ENCODE assay signal across 1 cellular context in the genomic region with DNA sequence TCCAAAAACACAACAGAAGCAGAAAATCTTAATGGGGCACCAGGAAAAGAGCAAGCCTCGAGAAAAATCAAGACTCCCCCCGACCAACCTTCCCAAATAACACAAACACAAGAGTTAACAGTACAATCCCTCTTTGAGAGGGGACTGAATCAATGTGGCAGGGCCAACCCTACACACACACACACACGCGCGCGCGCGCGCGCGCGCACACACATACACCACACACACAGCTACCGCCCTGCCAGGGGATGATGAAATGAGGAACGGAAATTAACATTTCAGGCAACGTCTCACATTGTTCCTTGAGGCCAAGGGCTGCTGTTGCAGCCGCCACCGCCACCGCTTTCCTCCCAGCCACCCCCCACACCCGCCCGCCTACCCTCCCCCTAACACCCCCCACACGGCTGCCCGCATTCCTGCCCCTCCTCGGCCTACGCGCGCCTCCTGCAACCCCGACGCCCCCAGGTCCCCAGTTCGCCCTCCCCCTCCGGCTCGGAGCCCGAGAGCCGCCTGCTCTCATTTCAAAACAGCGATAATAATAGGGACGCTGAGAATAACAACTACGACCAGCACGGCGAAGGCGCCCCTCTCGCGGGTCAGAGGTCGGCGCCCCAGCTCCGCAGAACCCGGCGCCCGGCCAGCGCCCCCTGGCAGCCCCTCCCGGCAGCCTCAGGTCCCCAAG.
TF ChIP-seq lines count a peak whose summit lies in the region.

No MANE protein-coding gene starts in this region.

TF ChIP-seq in K562, 482 proteins besides CTCF, POLR2A, EP300 and RAD21 (continued from another document):
- TF ChIP-seq RFX5 (IDR thresholded peaks at IDR 0.05; ENCODE audit: low read depth, low read length): no peak
- peak; percentile 42; the same call in 1 of the 2 replicates for TF ChIP-seq POLR2AphosphoS5 (IDR thresholded peaks at IDR 0.05; ENCODE audit: control insufficient read depth, insufficient read depth, low read depth, low read length)
- peak; percentile 89 for TF ChIP-seq EGR1 (conservative IDR thresholded peaks at IDR 0.05)
- TF ChIP-seq MEIS2 (IDR thresholded peaks at IDR 0.05; ENCODE audit: partially characterized antibody): peak; percentile 50
- TF ChIP-seq CSDE1 (IDR thresholded peaks at IDR 0.05): no peak
- peak; percentile 52; the same call in 1 of the 2 replicates for TF ChIP-seq NR2C2 (CRISPR knock-in tag; IDR thresholded peaks at IDR 0.05)
- TF ChIP-seq NR2C2 (tag; IDR thresholded peaks at IDR 0.05): peak; percentile 90
- no peak for TF ChIP-seq LEF1 (IDR thresholded peaks at IDR 0.05)
- TF ChIP-seq ATF7 (IDR thresholded peaks at IDR 0.05): peak; percentile 72; the same call in 1 of the 2 replicates
- TF ChIP-seq, protein P1, sequence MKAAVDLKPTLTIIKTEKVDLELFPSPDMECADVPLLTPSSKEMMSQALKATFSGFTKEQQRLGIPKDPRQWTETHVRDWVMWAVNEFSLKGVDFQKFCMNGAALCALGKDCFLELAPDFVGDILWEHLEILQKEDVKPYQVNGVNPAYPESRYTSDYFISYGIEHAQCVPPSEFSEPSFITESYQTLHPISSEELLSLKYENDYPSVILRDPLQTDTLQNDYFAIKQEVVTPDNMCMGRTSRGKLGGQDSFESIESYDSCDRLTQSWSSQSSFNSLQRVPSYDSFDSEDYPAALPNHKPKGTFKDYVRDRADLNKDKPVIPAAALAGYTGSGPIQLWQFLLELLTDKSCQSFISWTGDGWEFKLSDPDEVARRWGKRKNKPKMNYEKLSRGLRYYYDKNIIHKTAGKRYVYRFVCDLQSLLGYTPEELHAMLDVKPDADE (conservative IDR thresholded peaks at IDR 0.05; ENCODE audit: control insufficient read depth, low read depth, low read length): peak; percentile 44; the same call in 1 of the 2 replicates
- no peak for TF ChIP-seq ZKSCAN1 (IDR thresholded peaks at IDR 0.05; ENCODE audit: low read depth, low read length)
- TF ChIP-seq ARNT (IDR thresholded peaks at IDR 0.05): peak in 1 of 2 experiments; percentile 72; a peak in 2 of 4 replicates
- TF ChIP-seq NCOR1 (IDR thresholded peaks at IDR 0.05): peak; percentile 53
- TF ChIP-seq CBFA2T3 (IDR thresholded peaks at IDR 0.05): 0 out of 2 replicates have a peak, but pooled peaks have one; percentile 15
- no peak for TF ChIP-seq ZNF764 (CRISPR knock-in tag; IDR thresholded peaks at IDR 0.05; ENCODE audit: low read depth)
- TF ChIP-seq CEBPB (tag; IDR thresholded peaks at IDR 0.05): peak; percentile 75
- TF ChIP-seq NFATC3 (IDR thresholded peaks at IDR 0.05): no peak
- no peak for TF ChIP-seq ZNF324 (CRISPR knock-in tag; IDR thresholded peaks at IDR 0.05)
- TF ChIP-seq, protein P2, sequence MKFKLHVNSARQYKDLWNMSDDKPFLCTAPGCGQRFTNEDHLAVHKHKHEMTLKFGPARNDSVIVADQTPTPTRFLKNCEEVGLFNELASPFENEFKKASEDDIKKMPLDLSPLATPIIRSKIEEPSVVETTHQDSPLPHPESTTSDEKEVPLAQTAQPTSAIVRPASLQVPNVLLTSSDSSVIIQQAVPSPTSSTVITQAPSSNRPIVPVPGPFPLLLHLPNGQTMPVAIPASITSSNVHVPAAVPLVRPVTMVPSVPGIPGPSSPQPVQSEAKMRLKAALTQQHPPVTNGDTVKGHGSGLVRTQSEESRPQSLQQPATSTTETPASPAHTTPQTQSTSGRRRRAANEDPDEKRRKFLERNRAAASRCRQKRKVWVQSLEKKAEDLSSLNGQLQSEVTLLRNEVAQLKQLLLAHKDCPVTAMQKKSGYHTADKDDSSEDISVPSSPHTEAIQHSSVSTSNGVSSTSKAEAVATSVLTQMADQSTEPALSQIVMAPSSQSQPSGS (CRISPR knock-in tag; IDR thresholded peaks at IDR 0.05): no peak
- TF ChIP-seq, protein P3, sequence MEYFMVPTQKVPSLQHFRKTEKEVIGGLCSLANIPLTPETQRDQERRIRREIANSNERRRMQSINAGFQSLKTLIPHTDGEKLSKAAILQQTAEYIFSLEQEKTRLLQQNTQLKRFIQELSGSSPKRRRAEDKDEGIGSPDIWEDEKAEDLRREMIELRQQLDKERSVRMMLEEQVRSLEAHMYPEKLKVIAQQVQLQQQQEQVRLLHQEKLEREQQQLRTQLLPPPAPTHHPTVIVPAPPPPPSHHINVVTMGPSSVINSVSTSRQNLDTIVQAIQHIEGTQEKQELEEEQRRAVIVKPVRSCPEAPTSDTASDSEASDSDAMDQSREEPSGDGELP (CRISPR knock-in tag; IDR thresholded peaks at IDR 0.05; ENCODE audit: borderline replicate concordance): peak; percentile 51; the same call in 1 of the 2 replicates
- TF ChIP-seq YY1 (IDR thresholded peaks at IDR 0.05; ENCODE audit: borderline replicate concordance in 1 of 3, control insufficient read depth in 1 of 3, extremely low read depth in 1 of 3, insufficient read depth in 3 of 3, insufficient read length in 1 of 3, insufficient replicate concordance in 2 of 3, low read depth in 1 of 3, low read length in 2 of 3): peak in 1 of 3 experiments; percentile 34
- peak in 1 of 2 experiments; percentile 38; a peak in 1 of 4 replicates for TF ChIP-seq SRF (CRISPR knock-in tag; IDR thresholded peaks at IDR 0.05)
- TF ChIP-seq, protein P4, sequence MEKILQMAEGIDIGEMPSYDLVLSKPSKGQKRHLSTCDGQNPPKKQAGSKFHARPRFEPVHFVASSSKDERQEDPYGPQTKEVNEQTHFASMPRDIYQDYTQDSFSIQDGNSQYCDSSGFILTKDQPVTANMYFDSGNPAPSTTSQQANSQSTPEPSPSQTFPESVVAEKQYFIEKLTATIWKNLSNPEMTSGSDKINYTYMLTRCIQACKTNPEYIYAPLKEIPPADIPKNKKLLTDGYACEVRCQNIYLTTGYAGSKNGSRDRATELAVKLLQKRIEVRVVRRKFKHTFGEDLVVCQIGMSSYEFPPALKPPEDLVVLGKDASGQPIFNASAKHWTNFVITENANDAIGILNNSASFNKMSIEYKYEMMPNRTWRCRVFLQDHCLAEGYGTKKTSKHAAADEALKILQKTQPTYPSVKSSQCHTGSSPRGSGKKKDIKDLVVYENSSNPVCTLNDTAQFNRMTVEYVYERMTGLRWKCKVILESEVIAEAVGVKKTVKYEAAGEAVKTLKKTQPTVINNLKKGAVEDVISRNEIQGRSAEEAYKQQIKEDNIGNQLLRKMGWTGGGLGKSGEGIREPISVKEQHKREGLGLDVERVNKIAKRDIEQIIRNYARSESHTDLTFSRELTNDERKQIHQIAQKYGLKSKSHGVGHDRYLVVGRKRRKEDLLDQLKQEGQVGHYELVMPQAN (IDR thresholded peaks at IDR 0.05; ENCODE audit: borderline replicate concordance): peak; percentile 75
- TF ChIP-seq ZNF57 (CRISPR knock-in tag; IDR thresholded peaks at IDR 0.05): no peak
- no peak for TF ChIP-seq ZNF445 (CRISPR knock-in tag; IDR thresholded peaks at IDR 0.05; ENCODE audit: low read depth)
- no peak for TF ChIP-seq ZZZ3 (IDR thresholded peaks at IDR 0.05)
- TF ChIP-seq, protein P5, sequence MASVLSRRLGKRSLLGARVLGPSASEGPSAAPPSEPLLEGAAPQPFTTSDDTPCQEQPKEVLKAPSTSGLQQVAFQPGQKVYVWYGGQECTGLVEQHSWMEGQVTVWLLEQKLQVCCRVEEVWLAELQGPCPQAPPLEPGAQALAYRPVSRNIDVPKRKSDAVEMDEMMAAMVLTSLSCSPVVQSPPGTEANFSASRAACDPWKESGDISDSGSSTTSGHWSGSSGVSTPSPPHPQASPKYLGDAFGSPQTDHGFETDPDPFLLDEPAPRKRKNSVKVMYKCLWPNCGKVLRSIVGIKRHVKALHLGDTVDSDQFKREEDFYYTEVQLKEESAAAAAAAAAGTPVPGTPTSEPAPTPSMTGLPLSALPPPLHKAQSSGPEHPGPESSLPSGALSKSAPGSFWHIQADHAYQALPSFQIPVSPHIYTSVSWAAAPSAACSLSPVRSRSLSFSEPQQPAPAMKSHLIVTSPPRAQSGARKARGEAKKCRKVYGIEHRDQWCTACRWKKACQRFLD (CRISPR knock-in tag; IDR thresholded peaks at IDR 0.05): peak; percentile 64
- no peak for TF ChIP-seq HNRNPL (IDR thresholded peaks at IDR 0.05; ENCODE audit: low read depth, low read length)
- TF ChIP-seq, protein P6, sequence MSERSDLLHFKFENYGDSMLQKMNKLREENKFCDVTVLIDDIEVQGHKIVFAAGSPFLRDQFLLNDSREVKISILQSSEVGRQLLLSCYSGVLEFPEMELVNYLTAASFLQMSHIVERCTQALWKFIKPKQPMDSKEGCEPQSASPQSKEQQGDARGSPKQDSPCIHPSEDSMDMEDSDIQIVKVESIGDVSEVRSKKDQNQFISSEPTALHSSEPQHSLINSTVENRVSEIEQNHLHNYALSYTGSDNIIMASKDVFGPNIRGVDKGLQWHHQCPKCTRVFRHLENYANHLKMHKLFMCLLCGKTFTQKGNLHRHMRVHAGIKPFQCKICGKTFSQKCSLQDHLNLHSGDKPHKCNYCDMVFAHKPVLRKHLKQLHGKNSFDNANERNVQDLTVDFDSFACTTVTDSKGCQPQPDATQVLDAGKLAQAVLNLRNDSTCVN (CRISPR knock-in tag; IDR thresholded peaks at IDR 0.05): 0 out of 2 replicates have a peak, but pooled peaks have one; percentile 24
- peak in 1 of 2 experiments; percentile 88; a peak in 2 of 4 replicates for TF ChIP-seq HDAC1 (IDR thresholded peaks at IDR 0.05)
- TF ChIP-seq, protein P7, sequence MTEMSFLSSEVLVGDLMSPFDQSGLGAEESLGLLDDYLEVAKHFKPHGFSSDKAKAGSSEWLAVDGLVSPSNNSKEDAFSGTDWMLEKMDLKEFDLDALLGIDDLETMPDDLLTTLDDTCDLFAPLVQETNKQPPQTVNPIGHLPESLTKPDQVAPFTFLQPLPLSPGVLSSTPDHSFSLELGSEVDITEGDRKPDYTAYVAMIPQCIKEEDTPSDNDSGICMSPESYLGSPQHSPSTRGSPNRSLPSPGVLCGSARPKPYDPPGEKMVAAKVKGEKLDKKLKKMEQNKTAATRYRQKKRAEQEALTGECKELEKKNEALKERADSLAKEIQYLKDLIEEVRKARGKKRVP (CRISPR knock-in tag; IDR thresholded peaks at IDR 0.05): peak; percentile 93
- TF ChIP-seq ZNF444 (CRISPR knock-in tag; IDR thresholded peaks at IDR 0.05): no peak
- TF ChIP-seq, protein P8, sequence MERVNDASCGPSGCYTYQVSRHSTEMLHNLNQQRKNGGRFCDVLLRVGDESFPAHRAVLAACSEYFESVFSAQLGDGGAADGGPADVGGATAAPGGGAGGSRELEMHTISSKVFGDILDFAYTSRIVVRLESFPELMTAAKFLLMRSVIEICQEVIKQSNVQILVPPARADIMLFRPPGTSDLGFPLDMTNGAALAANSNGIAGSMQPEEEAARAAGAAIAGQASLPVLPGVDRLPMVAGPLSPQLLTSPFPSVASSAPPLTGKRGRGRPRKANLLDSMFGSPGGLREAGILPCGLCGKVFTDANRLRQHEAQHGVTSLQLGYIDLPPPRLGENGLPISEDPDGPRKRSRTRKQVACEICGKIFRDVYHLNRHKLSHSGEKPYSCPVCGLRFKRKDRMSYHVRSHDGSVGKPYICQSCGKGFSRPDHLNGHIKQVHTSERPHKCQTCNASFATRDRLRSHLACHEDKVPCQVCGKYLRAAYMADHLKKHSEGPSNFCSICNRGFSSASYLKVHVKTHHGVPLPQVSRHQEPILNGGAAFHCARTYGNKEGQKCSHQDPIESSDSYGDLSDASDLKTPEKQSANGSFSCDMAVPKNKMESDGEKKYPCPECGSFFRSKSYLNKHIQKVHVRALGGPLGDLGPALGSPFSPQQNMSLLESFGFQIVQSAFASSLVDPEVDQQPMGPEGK (CRISPR knock-in tag; IDR thresholded peaks at IDR 0.05; ENCODE audit: borderline replicate concordance): no peak
- TF ChIP-seq, protein P9, sequence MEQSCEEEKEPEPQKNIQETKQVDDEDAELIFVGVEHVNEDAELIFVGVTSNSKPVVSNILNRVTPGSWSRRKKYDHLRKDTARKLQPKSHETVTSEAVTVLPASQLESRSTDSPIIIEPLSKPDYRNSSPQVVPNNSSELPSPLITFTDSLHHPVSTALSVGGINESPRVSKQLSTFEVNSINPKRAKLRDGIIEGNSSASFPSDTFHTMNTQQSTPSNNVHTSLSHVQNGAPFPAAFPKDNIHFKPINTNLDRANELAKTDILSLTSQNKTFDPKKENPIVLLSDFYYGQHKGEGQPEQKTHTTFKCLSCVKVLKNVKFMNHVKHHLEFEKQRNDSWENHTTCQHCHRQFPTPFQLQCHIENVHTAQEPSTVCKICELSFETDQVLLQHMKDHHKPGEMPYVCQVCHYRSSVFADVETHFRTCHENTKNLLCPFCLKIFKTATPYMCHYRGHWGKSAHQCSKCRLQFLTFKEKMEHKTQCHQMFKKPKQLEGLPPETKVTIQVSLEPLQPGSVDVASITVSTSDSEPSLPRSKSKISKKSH (CRISPR knock-in tag; IDR thresholded peaks at IDR 0.05): no peak
- TF ChIP-seq ZBTB7A (IDR thresholded peaks at IDR 0.05; ENCODE audit: borderline replicate concordance, control insufficient read depth, low read depth, low read length): peak; percentile 93
- TF ChIP-seq SRSF3 (IDR thresholded peaks at IDR 0.05; ENCODE audit: insufficient read depth, low read length): no peak
- TF ChIP-seq KDM5B (IDR thresholded peaks at IDR 0.05; ENCODE audit: insufficient replicate concordance, low read depth, low read length): peak; percentile 40
- TF ChIP-seq, protein P10, sequence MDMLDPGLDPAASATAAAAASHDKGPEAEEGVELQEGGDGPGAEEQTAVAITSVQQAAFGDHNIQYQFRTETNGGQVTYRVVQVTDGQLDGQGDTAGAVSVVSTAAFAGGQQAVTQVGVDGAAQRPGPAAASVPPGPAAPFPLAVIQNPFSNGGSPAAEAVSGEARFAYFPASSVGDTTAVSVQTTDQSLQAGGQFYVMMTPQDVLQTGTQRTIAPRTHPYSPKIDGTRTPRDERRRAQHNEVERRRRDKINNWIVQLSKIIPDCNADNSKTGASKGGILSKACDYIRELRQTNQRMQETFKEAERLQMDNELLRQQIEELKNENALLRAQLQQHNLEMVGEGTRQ (CRISPR knock-in tag; IDR thresholded peaks at IDR 0.05): no peak
- peak; percentile 37 for TF ChIP-seq RBM22 (IDR thresholded peaks at IDR 0.05; ENCODE audit: low read depth, low read length, poor library complexity, severe bottlenecking)
- peak; percentile 52 for TF ChIP-seq POLR2B (IDR thresholded peaks at IDR 0.05; ENCODE audit: low read depth, partially characterized antibody)
- peak; percentile 61; the same call in 1 of the 2 replicates for TF ChIP-seq TOE1 (IDR thresholded peaks at IDR 0.05; ENCODE audit: borderline replicate concordance)
- TF ChIP-seq TOE1 (CRISPR knock-in tag; IDR thresholded peaks at IDR 0.05; ENCODE audit: borderline replicate concordance, low read depth): no peak
- peak; percentile 50 for TF ChIP-seq RBBP5 (IDR thresholded peaks at IDR 0.05; ENCODE audit: borderline replicate concordance, insufficient read depth, low read length, poor library complexity, severe bottlenecking)
- 0 out of 4 replicates have a peak, but pooled peaks of 1 of the 2 experiments have one; percentile 30 for TF ChIP-seq UBTF (IDR thresholded peaks at IDR 0.05; ENCODE audit: borderline replicate concordance in 1 of 2, low read depth in 2 of 2, low read length in 2 of 2)
